1 cellular context compared by ENCODE assay signal in the genomic region with DNA sequence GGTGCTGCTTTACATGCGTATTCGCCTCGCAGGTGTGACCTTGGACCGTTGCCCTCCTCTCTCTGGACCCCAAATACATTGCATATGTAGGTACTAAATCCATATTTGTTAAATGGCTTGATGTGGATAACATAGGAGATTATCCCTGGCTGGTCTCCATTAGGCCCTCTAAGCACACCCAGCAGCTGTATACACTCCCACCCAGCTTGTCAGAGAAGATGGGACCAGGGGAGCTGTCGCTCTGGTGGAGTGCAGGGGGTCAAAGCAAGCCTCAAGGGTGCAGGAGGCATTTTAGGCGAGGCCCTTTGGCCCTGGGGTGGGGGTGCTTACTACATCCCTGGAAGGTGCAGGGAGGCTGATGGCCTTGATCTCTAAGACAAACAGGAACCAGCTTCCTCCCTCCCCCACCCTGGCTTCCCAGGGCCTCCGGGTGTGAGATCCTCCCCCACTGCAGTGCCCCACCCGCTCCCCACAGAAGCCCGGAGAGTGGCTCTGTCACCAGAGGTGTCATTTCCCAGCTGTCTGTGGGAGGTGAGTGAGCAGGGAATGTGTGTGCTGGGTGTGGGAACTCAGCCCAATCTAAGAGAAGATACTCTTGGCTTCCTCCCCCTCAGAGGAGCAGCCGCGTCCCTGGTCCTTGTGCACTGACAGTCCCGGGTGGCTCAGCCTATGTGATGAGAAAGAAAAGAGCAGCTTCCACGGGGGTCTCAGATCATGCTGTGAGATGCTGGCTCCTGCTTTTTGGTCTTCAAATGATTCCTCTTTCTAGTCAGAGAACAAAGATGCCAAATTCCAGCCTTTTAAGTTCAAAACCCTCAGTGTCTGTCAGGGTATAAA.
A peak's percentile ranks its signal among the peaks of the same experiment; 100 is the strongest.
TF ChIP-seq lines count a peak whose summit lies in the region.

No MANE protein-coding gene starts in this region.

TF ChIP-seq in K562, 482 proteins besides CTCF, POLR2A, EP300 and RAD21 (continued from another document and continues in another):
- TF ChIP-seq, protein P1, sequence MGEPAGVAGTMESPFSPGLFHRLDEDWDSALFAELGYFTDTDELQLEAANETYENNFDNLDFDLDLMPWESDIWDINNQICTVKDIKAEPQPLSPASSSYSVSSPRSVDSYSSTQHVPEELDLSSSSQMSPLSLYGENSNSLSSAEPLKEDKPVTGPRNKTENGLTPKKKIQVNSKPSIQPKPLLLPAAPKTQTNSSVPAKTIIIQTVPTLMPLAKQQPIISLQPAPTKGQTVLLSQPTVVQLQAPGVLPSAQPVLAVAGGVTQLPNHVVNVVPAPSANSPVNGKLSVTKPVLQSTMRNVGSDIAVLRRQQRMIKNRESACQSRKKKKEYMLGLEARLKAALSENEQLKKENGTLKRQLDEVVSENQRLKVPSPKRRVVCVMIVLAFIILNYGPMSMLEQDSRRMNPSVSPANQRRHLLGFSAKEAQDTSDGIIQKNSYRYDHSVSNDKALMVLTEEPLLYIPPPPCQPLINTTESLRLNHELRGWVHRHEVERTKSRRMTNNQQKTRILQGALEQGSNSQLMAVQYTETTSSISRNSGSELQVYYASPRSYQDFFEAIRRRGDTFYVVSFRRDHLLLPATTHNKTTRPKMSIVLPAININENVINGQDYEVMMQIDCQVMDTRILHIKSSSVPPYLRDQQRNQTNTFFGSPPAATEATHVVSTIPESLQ (CRISPR knock-in tag; IDR thresholded peaks at IDR 0.05): no peak
- no peak for TF ChIP-seq RBM17 (IDR thresholded peaks at IDR 0.05; ENCODE audit: borderline replicate concordance, low read depth, low read length)
- no peak for TF ChIP-seq ETV5 (CRISPR knock-in tag; IDR thresholded peaks at IDR 0.05; ENCODE audit: low read depth)
- TF ChIP-seq FOS (IDR thresholded peaks at IDR 0.05; ENCODE audit: extremely low read depth, insufficient read length): no peak
- no peak for TF ChIP-seq BRD4 (IDR thresholded peaks at IDR 0.05)
- no peak for TF ChIP-seq SNIP1 (IDR thresholded peaks at IDR 0.05; ENCODE audit: low read depth)
- no peak for TF ChIP-seq ZZZ3 (IDR thresholded peaks at IDR 0.05)
- TF ChIP-seq ZNF24 (IDR thresholded peaks at IDR 0.05): no peak
- TF ChIP-seq RBM39 (optimal IDR thresholded peaks at IDR 0.05; ENCODE audit: low read depth, low read length): no peak
- 0 out of 2 replicates have a peak, but pooled peaks have one; percentile 18 for TF ChIP-seq GABPA (tag; conservative IDR thresholded peaks at IDR 0.05; ENCODE audit: low read depth)
- TF ChIP-seq, protein P2, sequence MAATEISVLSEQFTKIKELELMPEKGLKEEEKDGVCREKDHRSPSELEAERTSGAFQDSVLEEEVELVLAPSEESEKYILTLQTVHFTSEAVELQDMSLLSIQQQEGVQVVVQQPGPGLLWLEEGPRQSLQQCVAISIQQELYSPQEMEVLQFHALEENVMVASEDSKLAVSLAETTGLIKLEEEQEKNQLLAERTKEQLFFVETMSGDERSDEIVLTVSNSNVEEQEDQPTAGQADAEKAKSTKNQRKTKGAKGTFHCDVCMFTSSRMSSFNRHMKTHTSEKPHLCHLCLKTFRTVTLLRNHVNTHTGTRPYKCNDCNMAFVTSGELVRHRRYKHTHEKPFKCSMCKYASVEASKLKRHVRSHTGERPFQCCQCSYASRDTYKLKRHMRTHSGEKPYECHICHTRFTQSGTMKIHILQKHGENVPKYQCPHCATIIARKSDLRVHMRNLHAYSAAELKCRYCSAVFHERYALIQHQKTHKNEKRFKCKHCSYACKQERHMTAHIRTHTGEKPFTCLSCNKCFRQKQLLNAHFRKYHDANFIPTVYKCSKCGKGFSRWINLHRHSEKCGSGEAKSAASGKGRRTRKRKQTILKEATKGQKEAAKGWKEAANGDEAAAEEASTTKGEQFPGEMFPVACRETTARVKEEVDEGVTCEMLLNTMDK (IDR thresholded peaks at IDR 0.05; ENCODE audit: borderline replicate concordance, insufficient read depth, low read depth, low read length, poor library complexity, severe bottlenecking): no peak
- no peak for TF ChIP-seq TBP (optimal IDR thresholded peaks at IDR 0.05; ENCODE audit: low read depth, low read length)
- no peak for TF ChIP-seq ZNF785 (CRISPR knock-in tag; IDR thresholded peaks at IDR 0.05)
- no peak for TF ChIP-seq GTF2A2 (tag; IDR thresholded peaks at IDR 0.05)
- TF ChIP-seq, protein P3, sequence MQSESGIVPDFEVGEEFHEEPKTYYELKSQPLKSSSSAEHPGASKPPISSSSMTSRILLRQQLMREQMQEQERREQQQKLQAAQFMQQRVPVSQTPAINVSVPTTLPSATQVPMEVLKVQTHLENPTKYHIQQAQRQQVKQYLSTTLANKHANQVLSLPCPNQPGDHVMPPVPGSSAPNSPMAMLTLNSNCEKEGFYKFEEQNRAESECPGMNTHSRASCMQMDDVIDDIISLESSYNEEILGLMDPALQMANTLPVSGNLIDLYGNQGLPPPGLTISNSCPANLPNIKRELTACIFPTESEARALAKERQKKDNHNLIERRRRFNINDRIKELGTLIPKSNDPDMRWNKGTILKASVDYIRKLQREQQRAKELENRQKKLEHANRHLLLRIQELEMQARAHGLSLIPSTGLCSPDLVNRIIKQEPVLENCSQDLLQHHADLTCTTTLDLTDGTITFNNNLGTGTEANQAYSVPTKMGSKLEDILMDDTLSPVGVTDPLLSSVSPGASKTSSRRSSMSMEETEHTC (IDR thresholded peaks at IDR 0.05): no peak
- no peak for TF ChIP-seq IRF2 (CRISPR knock-in tag; IDR thresholded peaks at IDR 0.05)
- TF ChIP-seq, protein P4, sequence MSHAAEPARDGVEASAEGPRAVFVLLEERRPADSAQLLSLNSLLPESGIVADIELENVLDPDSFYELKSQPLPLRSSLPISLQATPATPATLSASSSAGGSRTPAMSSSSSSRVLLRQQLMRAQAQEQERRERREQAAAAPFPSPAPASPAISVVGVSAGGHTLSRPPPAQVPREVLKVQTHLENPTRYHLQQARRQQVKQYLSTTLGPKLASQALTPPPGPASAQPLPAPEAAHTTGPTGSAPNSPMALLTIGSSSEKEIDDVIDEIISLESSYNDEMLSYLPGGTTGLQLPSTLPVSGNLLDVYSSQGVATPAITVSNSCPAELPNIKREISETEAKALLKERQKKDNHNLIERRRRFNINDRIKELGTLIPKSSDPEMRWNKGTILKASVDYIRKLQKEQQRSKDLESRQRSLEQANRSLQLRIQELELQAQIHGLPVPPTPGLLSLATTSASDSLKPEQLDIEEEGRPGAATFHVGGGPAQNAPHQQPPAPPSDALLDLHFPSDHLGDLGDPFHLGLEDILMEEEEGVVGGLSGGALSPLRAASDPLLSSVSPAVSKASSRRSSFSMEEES (CRISPR knock-in tag; IDR thresholded peaks at IDR 0.05): no peak
- TF ChIP-seq, protein P5, sequence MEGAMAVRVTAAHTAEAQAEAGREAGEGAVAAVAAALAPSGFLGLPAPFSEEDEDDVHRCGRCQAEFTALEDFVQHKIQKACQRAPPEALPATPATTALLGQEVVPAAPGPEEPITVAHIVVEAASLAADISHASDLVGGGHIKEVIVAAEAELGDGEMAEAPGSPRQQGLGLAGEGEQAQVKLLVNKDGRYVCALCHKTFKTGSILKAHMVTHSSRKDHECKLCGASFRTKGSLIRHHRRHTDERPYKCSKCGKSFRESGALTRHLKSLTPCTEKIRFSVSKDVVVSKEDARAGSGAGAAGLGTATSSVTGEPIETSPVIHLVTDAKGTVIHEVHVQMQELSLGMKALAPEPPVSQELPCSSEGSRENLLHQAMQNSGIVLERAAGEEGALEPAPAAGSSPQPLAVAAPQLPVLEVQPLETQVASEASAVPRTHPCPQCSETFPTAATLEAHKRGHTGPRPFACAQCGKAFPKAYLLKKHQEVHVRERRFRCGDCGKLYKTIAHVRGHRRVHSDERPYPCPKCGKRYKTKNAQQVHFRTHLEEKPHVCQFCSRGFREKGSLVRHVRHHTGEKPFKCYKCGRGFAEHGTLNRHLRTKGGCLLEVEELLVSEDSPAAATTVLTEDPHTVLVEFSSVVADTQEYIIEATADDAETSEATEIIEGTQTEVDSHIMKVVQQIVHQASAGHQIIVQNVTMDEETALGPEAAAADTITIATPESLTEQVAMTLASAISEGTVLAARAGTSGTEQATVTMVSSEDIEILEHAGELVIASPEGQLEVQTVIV (CRISPR knock-in tag; IDR thresholded peaks at IDR 0.05; ENCODE audit: borderline replicate concordance): no peak
- no peak for TF ChIP-seq NR2C2 (CRISPR knock-in tag; IDR thresholded peaks at IDR 0.05)
- TF ChIP-seq NR2C2 (tag; IDR thresholded peaks at IDR 0.05): no peak
- TF ChIP-seq, protein P6, sequence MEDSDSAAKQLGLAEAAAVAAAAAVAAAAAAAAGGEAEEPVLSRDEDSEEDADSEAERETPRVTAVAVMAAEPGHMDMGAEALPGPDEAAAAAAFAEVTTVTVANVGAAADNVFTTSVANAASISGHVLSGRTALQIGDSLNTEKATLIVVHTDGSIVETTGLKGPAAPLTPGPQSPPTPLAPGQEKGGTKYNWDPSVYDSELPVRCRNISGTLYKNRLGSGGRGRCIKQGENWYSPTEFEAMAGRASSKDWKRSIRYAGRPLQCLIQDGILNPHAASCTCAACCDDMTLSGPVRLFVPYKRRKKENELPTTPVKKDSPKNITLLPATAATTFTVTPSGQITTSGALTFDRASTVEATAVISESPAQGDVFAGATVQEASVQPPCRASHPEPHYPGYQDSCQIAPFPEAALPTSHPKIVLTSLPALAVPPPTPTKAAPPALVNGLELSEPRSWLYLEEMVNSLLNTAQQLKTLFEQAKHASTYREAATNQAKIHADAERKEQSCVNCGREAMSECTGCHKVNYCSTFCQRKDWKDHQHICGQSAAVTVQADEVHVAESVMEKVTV (CRISPR knock-in tag; IDR thresholded peaks at IDR 0.05): no peak
- TF ChIP-seq, protein P7, sequence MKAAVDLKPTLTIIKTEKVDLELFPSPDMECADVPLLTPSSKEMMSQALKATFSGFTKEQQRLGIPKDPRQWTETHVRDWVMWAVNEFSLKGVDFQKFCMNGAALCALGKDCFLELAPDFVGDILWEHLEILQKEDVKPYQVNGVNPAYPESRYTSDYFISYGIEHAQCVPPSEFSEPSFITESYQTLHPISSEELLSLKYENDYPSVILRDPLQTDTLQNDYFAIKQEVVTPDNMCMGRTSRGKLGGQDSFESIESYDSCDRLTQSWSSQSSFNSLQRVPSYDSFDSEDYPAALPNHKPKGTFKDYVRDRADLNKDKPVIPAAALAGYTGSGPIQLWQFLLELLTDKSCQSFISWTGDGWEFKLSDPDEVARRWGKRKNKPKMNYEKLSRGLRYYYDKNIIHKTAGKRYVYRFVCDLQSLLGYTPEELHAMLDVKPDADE (conservative IDR thresholded peaks at IDR 0.05; ENCODE audit: control insufficient read depth, low read depth, low read length): no peak
- no peak for TF ChIP-seq RBM25 (IDR thresholded peaks at IDR 0.05; ENCODE audit: low read depth, low read length, severe bottlenecking)
- no peak for TF ChIP-seq DACH1 (IDR thresholded peaks at IDR 0.05; ENCODE audit: partially characterized antibody)
- no peak for TF ChIP-seq DIDO1 (tag; IDR thresholded peaks at IDR 0.05; ENCODE audit: low read depth)
- TF ChIP-seq, protein P8, sequence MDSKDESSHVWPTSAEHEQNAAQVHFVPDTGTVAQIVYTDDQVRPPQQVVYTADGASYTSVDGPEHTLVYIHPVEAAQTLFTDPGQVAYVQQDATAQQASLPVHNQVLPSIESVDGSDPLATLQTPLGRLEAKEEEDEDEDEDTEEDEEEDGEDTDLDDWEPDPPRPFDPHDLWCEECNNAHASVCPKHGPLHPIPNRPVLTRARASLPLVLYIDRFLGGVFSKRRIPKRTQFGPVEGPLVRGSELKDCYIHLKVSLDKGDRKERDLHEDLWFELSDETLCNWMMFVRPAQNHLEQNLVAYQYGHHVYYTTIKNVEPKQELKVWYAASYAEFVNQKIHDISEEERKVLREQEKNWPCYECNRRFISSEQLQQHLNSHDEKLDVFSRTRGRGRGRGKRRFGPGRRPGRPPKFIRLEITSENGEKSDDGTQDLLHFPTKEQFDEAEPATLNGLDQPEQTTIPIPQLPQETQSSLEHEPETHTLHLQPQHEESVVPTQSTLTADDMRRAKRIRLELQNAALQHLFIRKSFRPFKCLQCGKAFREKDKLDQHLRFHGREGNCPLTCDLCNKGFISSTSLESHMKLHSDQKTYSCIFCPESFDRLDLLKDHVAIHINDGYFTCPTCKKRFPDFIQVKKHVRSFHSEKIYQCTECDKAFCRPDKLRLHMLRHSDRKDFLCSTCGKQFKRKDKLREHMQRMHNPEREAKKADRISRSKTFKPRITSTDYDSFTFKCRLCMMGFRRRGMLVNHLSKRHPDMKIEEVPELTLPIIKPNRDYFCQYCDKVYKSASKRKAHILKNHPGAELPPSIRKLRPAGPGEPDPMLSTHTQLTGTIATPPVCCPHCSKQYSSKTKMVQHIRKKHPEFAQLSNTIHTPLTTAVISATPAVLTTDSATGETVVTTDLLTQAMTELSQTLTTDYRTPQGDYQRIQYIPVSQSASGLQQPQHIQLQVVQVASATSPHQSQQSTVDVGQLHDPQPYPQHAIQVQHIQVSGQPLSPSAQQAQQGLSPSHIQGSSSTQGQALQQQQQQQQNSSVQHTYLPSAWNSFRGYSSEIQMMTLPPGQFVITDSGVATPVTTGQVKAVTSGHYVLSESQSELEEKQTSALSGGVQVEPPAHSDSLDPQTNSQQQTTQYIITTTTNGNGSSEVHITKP (IDR thresholded peaks at IDR 0.05; ENCODE audit: partially characterized antibody): no peak
- peak; percentile 50 for TF ChIP-seq CREM (IDR thresholded peaks at IDR 0.05; ENCODE audit: low read depth)
- TF ChIP-seq PYGO2 (tag; IDR thresholded peaks at IDR 0.05): no peak
- TF ChIP-seq ZNF3 (CRISPR knock-in tag; IDR thresholded peaks at IDR 0.05): no peak
- peak; percentile 51 for TF ChIP-seq MEIS2 (IDR thresholded peaks at IDR 0.05; ENCODE audit: partially characterized antibody)
- no peak for TF ChIP-seq ZNF316 (IDR thresholded peaks at IDR 0.05)
- no peak for TF ChIP-seq KAT8 (IDR thresholded peaks at IDR 0.05; ENCODE audit: low read depth)
- TF ChIP-seq, protein P9, sequence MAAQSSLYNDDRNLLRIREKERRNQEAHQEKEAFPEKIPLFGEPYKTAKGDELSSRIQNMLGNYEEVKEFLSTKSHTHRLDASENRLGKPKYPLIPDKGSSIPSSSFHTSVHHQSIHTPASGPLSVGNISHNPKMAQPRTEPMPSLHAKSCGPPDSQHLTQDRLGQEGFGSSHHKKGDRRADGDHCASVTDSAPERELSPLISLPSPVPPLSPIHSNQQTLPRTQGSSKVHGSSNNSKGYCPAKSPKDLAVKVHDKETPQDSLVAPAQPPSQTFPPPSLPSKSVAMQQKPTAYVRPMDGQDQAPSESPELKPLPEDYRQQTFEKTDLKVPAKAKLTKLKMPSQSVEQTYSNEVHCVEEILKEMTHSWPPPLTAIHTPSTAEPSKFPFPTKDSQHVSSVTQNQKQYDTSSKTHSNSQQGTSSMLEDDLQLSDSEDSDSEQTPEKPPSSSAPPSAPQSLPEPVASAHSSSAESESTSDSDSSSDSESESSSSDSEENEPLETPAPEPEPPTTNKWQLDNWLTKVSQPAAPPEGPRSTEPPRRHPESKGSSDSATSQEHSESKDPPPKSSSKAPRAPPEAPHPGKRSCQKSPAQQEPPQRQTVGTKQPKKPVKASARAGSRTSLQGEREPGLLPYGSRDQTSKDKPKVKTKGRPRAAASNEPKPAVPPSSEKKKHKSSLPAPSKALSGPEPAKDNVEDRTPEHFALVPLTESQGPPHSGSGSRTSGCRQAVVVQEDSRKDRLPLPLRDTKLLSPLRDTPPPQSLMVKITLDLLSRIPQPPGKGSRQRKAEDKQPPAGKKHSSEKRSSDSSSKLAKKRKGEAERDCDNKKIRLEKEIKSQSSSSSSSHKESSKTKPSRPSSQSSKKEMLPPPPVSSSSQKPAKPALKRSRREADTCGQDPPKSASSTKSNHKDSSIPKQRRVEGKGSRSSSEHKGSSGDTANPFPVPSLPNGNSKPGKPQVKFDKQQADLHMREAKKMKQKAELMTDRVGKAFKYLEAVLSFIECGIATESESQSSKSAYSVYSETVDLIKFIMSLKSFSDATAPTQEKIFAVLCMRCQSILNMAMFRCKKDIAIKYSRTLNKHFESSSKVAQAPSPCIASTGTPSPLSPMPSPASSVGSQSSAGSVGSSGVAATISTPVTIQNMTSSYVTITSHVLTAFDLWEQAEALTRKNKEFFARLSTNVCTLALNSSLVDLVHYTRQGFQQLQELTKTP (IDR thresholded peaks at IDR 0.05; ENCODE audit: low read depth in 1 of 2, partially characterized antibody in 2 of 2): no peak
- peak; percentile 36; the same call in 1 of the 2 replicates for TF ChIP-seq SMARCE1 (IDR thresholded peaks at IDR 0.05)
- TF ChIP-seq E2F3 (CRISPR knock-in tag; IDR thresholded peaks at IDR 0.05): no peak
- TF ChIP-seq CBFA2T2 (conservative IDR thresholded peaks at IDR 0.05): peak; percentile 38; the same call in 1 of the 2 replicates
